In the genomic region with DNA sequence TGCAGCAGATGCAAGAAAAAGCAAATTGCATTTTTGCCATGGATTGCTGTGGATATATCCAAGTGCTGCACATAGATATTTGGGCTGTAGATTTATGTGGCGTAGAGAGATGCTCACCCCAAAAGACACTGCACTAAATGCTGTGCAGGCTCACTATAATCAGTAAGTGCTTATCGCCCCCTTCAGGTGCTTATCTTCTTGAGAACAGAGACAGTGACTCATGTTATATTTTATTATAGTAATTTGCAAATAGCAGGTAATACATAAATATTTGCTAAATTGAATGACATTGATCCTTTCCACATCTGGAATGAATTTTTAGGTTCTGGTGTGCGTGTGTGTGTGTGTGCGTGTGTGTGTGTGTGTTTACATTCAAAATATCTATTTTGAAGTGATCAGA, we compare ENCODE assay signal across 8 cellular contexts. TPM values are rescaled to one million over a fixed set of nuclear protein-coding genes. Genes with fewer than 3 reads are reported as not detected.
DNase-seq lines count a peak whose midpoint lies in the region; ATAC-seq, FAIRE-seq and TF ChIP-seq lines count a peak whose summit lies in the region.

No MANE protein-coding gene starts in this region.

- no peaks in the 10 kb centered on the region for H3K4me1 Mint-ChIP-seq in stimulated activated effector memory CD8-positive, alpha-beta T cell treated with anti-CD3 and anti-CD28 coated beads, Interleukin-12 subunit alpha, Interleukin-12 subunit beta, amount 100 ng/mL, for 72 hours

- no peaks in the 10 kb centered on the region for H3K4me1 ChIP-seq in RWPE2 (ENCODE audit: insufficient read depth, poor library complexity, severe bottlenecking)

- no peak overlapping the region for H3K4me3 Mint-ChIP-seq in stimulated activated effector memory CD8-positive, alpha-beta T cell treated with anti-CD3 and anti-CD28 coated beads, Interleukin-12 subunit alpha, Interleukin-12 subunit beta, amount 100 ng/mL, for 72 hours

- no peak for TF ChIP-seq POLR2A in GM12892 (IDR thresholded peaks at IDR 0.05; ENCODE audit: low read depth, low read length)

- H3K9me3 Mint-ChIP-seq in stimulated activated effector memory CD8-positive, alpha-beta T cell treated with anti-CD3 and anti-CD28 coated beads, Interleukin-12 subunit alpha, Interleukin-12 subunit beta, amount 100 ng/mL, for 72 hours = no peaks in the 10 kb centered on the region

- peak; percentile 49 to 55 for DNase-seq in AML-193 (lab: John Stamatoyannopoulos, UW)
- DNase-seq in GM12892 (ENCODE audit: insufficient read length) = no peak
- no peak for DNase-seq in RWPE2 (ENCODE audit: low spot score)
- peak; percentile 14 for DNase-seq in glomerular visceral epithelial cell (ENCODE audit: extremely low spot score)
- DNase-seq in stimulated activated effector memory CD8-positive, alpha-beta T cell treated with anti-CD3 and anti-CD28 coated beads, Interleukin-12 subunit alpha, Interleukin-12 subunit beta, amount 100 ng/mL, for 72 hours (ENCODE audit: low spot score in 2 of 2) = no peak
- DNase-seq in AG08396 (ENCODE audit: low spot score) = no peak

- ATAC-seq in RWPE2 (ENCODE audit: low read depth) (no peak), GM19351 (IDR thresholded peaks at IDR 0.05; ENCODE audit: unreplicated experiment) (no peak), HG03159 (IDR thresholded peaks at IDR 0.05; ENCODE audit: unreplicated experiment) (no peak)
- ATAC-seq in stimulated activated effector memory CD8-positive, alpha-beta T cell treated with anti-CD3 and anti-CD28 coated beads, Interleukin-12 subunit alpha, Interleukin-12 subunit beta, amount 100 ng/mL, for 72 hours = no peak

- peak; percentile 35 for TF ChIP-seq CTCF in RWPE2 (IDR thresholded peaks at IDR 0.05; ENCODE audit: poor library complexity, severe bottlenecking)

- H3K27ac ChIP-seq in RWPE2 (ENCODE audit: poor library complexity, severe bottlenecking) = no peak overlapping the region

- no peak overlapping the region for H3K27ac Mint-ChIP-seq in stimulated activated effector memory CD8-positive, alpha-beta T cell treated with anti-CD3 and anti-CD28 coated beads, Interleukin-12 subunit alpha, Interleukin-12 subunit beta, amount 100 ng/mL, for 72 hours

- H3K4me3 ChIP-seq in RWPE2 (ENCODE audit: severe bottlenecking) = no peak overlapping the region

- no peaks in the 10 kb centered on the region for H3K36me3 Mint-ChIP-seq in stimulated activated effector memory CD8-positive, alpha-beta T cell treated with anti-CD3 and anti-CD28 coated beads, Interleukin-12 subunit alpha, Interleukin-12 subunit beta, amount 100 ng/mL, for 72 hours

- no peaks in the 10 kb centered on the region for H3K27me3 ChIP-seq in RWPE2 (ENCODE audit: insufficient read depth, poor library complexity, severe bottlenecking)

- H3K9me3 ChIP-seq in RWPE2 (ENCODE audit: severe bottlenecking) = no peaks in the 10 kb centered on the region

- FAIRE-seq in GM12892 (lab: Jason Lieb, UNC) = peak; percentile 24

- H3K36me3 ChIP-seq in RWPE2 (ENCODE audit: low read depth) = no peaks in the 10 kb centered on the region

RNA-seq across cellular contexts. Expression of a gene that starts 36.8 kb away (rescaled TPM):
- polyA plus RNA-seq in GM12892 (2012; ENCODE audit: missing spikeins) = 2.5 TPM

Comparison
In these comparisons a context has a peak if more than half of its experiments do, and no peak if none do; other contexts are left out.
1. DNase-seq: peak in AML-193 (2 of 2) and glomerular visceral epithelial cell (single experiment); none in GM12892 (single experiment), RWPE2 (single experiment), stimulated activated effector memory CD8-positive, alpha-beta T cell treated with anti-CD3 and anti-CD28 coated beads, Interleukin-12 subunit alpha, Interleukin-12 subunit beta, amount 100 ng/mL, for 72 hours (0 of 2) and AG08396 (single experiment).